Comparison of ENCODE assay signal across 17 cellular contexts in the genomic region with DNA sequence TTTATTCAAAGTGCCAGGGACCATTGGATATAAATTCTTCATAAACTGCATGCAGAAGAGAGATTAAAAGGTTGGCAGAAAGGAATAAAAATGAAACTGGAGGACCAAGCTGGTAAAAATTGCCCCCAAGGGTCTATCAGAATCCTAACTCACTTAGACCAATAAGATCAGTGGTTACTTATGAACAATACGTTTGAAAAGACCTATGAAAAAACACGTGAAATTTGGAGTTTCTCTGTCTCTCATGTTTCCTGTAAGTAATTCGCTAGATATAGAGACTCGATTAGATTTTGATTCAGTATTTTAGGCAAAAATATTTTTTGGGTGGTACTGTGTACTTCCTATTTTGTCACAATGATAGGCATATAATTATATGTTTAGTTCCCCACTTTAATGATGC. TPM values are rescaled to one million over a fixed set of nuclear protein-coding genes. Genes with fewer than 3 reads are reported as not detected.
DNase-seq lines count a peak whose midpoint lies in the region; ATAC-seq and TF ChIP-seq lines count a peak whose summit lies in the region.
"Had no signal": no experiment of that assay in that cellular context is flagged by ENCODE, and none has a peak within 500 bp of the region (broad histone marks: within the 10 kb centered on the region; RNA-seq: fewer than 3 reads in every experiment).

No MANE protein-coding gene starts in this region.

- no peak overlapping the region for H3K27ac ChIP-seq in CD4-positive, alpha-beta T cell (ENCODE audit: low read depth, low read length)
- H3K27ac ChIP-seq in breast epithelium = peak overlapping the region; percentile 23 to 26
- H3K27ac ChIP-seq: sigmoid colon had no signal

- no peaks in the 10 kb centered on the region for H3K27me3 ChIP-seq in CD4-positive, alpha-beta T cell (ENCODE audit: control insufficient read depth, insufficient read depth, low read length)
- H3K27me3 ChIP-seq in breast epithelium = no peaks in the 10 kb centered on the region
- H3K27me3 ChIP-seq: sigmoid colon had no signal

- no peaks in the 10 kb centered on the region for H3K9me3 ChIP-seq in CD4-positive, alpha-beta T cell (ENCODE audit: control insufficient read depth, low read length)
- no peaks in the 10 kb centered on the region for H3K9me3 ChIP-seq in breast epithelium
- H3K9me3 ChIP-seq: sigmoid colon, thoracic aorta had no signal

- CTCF ChIA-PET in CD4-positive, alpha-beta T cell (lab: Charles Lee) = no interaction called here

- H3K36me3 ChIP-seq in breast epithelium = no peaks in the 10 kb centered on the region
- H3K36me3 ChIP-seq: sigmoid colon, thoracic aorta had no signal

- POLR2A ChIA-PET in CD4-positive, alpha-beta T cell (lab: Charles Lee) = interaction anchor here (0.7 kb wide), 1 partner anchor 25 kb away, joined by 3 read pairs; no protein-coding TSS in a partner anchor

- H3K27me3 Mint-ChIP-seq in CD4-positive, alpha-beta T cell = no peaks in the 10 kb centered on the region
- H3K27me3 Mint-ChIP-seq in IgD-negative memory B cell = no peaks in the 10 kb centered on the region
- H3K27me3 Mint-ChIP-seq in osteocyte (ENCODE audit: unreplicated experiment) = no peaks in the 10 kb centered on the region
- H3K27me3 Mint-ChIP-seq: progenitor cell of endocrine pancreas had no signal

- H3K27ac Mint-ChIP-seq in CD4-positive, alpha-beta T cell = peak overlapping the region; percentile 61
- peak overlapping the region in 2 of 3 donors; percentile 13 to 43 for H3K27ac Mint-ChIP-seq in IgD-negative memory B cell
- H3K27ac Mint-ChIP-seq in osteocyte (ENCODE audit: unreplicated experiment) = peak overlapping the region; percentile 40
- H3K27ac Mint-ChIP-seq: dendritic cell treated with granulocyte-macrophage colony-stimulating factor and Interleukin-4, amounts not matched to agents 40 ng/mL and 50 ng/mL, for 4 days had no signal

- intact Hi-C loops in CD4-positive, alpha-beta T cell (cut with DNase I, micrococcal nuclease) = no loop called here
- intact Hi-C loops in breast epithelium (cut with DNase I; ENCODE audit: low total_unique reads) = no loop called here

- no peak for TF ChIP-seq POLR2A in breast epithelium (IDR thresholded peaks at IDR 0.05)

- no peak for DNase-seq in CD4-positive, alpha-beta T cell
- DNase-seq in breast epithelium (ENCODE audit: low spot score in 2 of 2) (no peak), osteocyte (ENCODE audit: extremely low spot score, unreplicated experiment) (no peak), occipital lobe (lab: John Stamatoyannopoulos, UW) (no peak)
- DNase-seq in stimulated activated CD4-positive, alpha-beta T cell treated with anti-CD3 and anti-CD28 coated beads, Interleukin-15, amount 100 ng/mL, for 24 hours = no peak
- DNase-seq: DND-41, NCI-H1092, NCI-H1930, NCI-H226, NCI-H748 treated with DMSO at 0.1 percent for 48 hours, sigmoid colon had no signal

- peaks cover 5% of the 10 kb centered on the region for H3K9me3 Mint-ChIP-seq in CD4-positive, alpha-beta T cell
- H3K9me3 Mint-ChIP-seq in IgD-negative memory B cell = no peaks in the 10 kb centered on the region
- H3K9me3 Mint-ChIP-seq in osteocyte (ENCODE audit: unreplicated experiment) = no peaks in the 10 kb centered on the region
- H3K9me3 Mint-ChIP-seq: dendritic cell treated with granulocyte-macrophage colony-stimulating factor and Interleukin-4, amounts not matched to agents 40 ng/mL and 50 ng/mL, for 4 days had no signal

- peaks cover 87% of the 10 kb centered on the region for H3K4me1 Mint-ChIP-seq in CD4-positive, alpha-beta T cell (ENCODE audit: low read depth)
- H3K4me1 Mint-ChIP-seq in IgD-negative memory B cell (peaks cover 37 to 44% (median 44%) of the 10 kb centered on the region in 3 donors), osteocyte (ENCODE audit: unreplicated experiment) (peaks cover 46% of the 10 kb centered on the region)

- H3K4me3 Mint-ChIP-seq in CD4-positive, alpha-beta T cell = peak overlapping the region; percentile 20
- peak overlapping the region in 2 of 4 donors; percentile 2 to 13 for H3K4me3 Mint-ChIP-seq in IgD-negative memory B cell
- H3K4me3 Mint-ChIP-seq in osteocyte (ENCODE audit: unreplicated experiment) = no peak overlapping the region
- H3K4me3 Mint-ChIP-seq: dendritic cell treated with granulocyte-macrophage colony-stimulating factor and Interleukin-4, amounts not matched to agents 40 ng/mL and 50 ng/mL, for 4 days; neural crest cell had no signal

- H3K36me3 Mint-ChIP-seq in CD4-positive, alpha-beta T cell (ENCODE audit: low read depth) = peaks cover 53% of the 10 kb centered on the region
- no peaks in the 10 kb centered on the region for H3K36me3 Mint-ChIP-seq in IgD-negative memory B cell
- peaks cover 11% of the 10 kb centered on the region for H3K36me3 Mint-ChIP-seq in osteocyte (ENCODE audit: unreplicated experiment)

- peak; percentile 56 for ATAC-seq in CD4-positive, alpha-beta T cell (ENCODE audit: poor library complexity)
- ATAC-seq in GM18517 (IDR thresholded peaks at IDR 0.05; ENCODE audit: unreplicated experiment) = no peak

- no peak overlapping the region for H3K4me3 ChIP-seq in breast epithelium
- H3K4me3 ChIP-seq: sigmoid colon, thoracic aorta had no signal

- H3K4me1 ChIP-seq in breast epithelium = no peaks in the 10 kb centered on the region

- TF ChIP-seq CTCF in CD4-positive, alpha-beta T cell (IDR thresholded peaks at IDR 0.05) = no peak
- TF ChIP-seq CTCF in breast epithelium (IDR thresholded peaks at IDR 0.05) (no peak), osteocyte (IDR thresholded peaks at IDR 0.05) (no peak)

RNA-seq across cellular contexts. Expression of a gene that starts 22.9 kb away (rescaled TPM):
- 10 to 100 TPM; 69.7 to 72.0 TPM for total RNA-seq in CD4-positive, alpha-beta T cell
- 8.6 TPM for polyA plus RNA-seq in IgD-negative memory B cell
- total RNA-seq in breast epithelium (10 to 100 TPM; 21.0 to 43.9 (median 25.2) TPM), osteocyte (29.5 and 33.5 TPM in 2 replicates), occipital lobe (20.7 TPM)
